1 cellular context compared by ENCODE assay signal in the genomic region with DNA sequence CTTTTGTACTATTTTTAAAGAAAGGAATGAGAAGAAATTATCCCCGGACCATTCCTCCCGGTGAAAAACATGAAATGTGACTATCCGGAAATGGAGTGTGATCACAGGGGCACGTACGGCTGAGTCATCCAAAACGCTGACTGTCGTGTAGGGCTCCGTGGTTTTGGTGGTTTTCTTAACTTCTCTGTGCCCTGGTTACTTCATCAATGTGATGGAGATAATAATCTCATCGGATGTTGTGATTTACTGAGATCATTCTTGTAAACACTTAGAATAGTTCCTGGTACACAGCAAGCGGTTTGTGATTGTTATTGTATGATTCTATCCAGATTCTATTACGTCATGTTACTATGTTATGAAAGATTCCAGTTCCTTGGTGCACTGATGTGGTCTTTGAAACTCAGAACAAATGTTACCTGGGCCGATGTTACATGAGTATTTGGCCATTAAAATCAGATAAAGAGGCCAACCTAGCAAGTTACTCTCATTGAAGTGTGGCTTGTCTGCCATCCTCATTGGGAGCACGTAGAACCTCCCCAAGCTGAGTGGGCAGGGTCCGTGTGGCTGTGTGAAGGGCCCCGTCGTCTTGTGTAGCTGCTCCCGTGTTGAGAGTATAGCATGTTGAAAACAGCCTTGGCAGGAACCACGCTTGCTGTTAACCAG.
TF ChIP-seq lines count a peak whose summit lies in the region.

No MANE protein-coding gene starts in this region.

TF ChIP-seq in K562, 482 proteins besides CTCF, POLR2A, EP300 and RAD21 (continued from another document):
- TF ChIP-seq PRDM10 (IDR thresholded peaks at IDR 0.05; ENCODE audit: partially characterized antibody): no peak
- TF ChIP-seq CEBPB (tag; IDR thresholded peaks at IDR 0.05): 0 out of 2 replicates have a peak, but pooled peaks have one; percentile 22
- TF ChIP-seq, protein P1, sequence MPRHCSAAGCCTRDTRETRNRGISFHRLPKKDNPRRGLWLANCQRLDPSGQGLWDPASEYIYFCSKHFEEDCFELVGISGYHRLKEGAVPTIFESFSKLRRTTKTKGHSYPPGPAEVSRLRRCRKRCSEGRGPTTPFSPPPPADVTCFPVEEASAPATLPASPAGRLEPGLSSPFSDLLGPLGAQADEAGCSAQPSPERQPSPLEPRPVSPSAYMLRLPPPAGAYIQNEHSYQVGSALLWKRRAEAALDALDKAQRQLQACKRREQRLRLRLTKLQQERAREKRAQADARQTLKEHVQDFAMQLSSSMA (CRISPR knock-in tag; IDR thresholded peaks at IDR 0.05): no peak
- peak; percentile 27 for TF ChIP-seq BRD9 (IDR thresholded peaks at IDR 0.05; ENCODE audit: low read depth, partially characterized antibody)
- TF ChIP-seq ZNF316 (IDR thresholded peaks at IDR 0.05): peak; percentile 75
- TF ChIP-seq KDM1A (IDR thresholded peaks at IDR 0.05): peak; percentile 36 to 54; a peak in 2 of 4 replicates
- no peak for TF ChIP-seq LCOR (CRISPR knock-in tag; IDR thresholded peaks at IDR 0.05)
- peak; percentile 57 for TF ChIP-seq GABPA (tag; conservative IDR thresholded peaks at IDR 0.05; ENCODE audit: low read depth)
- TF ChIP-seq GMEB1 (CRISPR knock-in tag; IDR thresholded peaks at IDR 0.05): no peak
- no peak for TF ChIP-seq FOXP1 (CRISPR knock-in tag; IDR thresholded peaks at IDR 0.05)
- TF ChIP-seq MCM2 (IDR thresholded peaks at IDR 0.05; ENCODE audit: low read depth): no peak
- 0 out of 2 replicates have a peak, but pooled peaks have one; percentile 36 for TF ChIP-seq BHLHE40 (IDR thresholded peaks at IDR 0.05; ENCODE audit: low read length)
- peak; percentile 80 for TF ChIP-seq C11orf30 (IDR thresholded peaks at IDR 0.05; ENCODE audit: low read depth)
- peak; percentile 32; the same call in 1 of the 2 replicates for TF ChIP-seq SMARCA4 (IDR thresholded peaks at IDR 0.05)
- TF ChIP-seq MAFG (tag; conservative IDR thresholded peaks at IDR 0.05): peak; percentile 80
- TF ChIP-seq, protein P2, sequence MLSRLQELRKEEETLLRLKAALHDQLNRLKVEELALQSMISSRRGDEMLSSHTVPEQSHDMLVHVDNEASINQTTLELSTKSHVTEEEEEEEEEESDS (CRISPR knock-in tag; IDR thresholded peaks at IDR 0.05): no peak
- peak; percentile 10; the same call in 1 of the 2 replicates for TF ChIP-seq CXXC5 (CRISPR knock-in tag; IDR thresholded peaks at IDR 0.05)
- TF ChIP-seq ZNF134 (CRISPR knock-in tag; conservative IDR thresholded peaks at IDR 0.05): no peak
- no peak for TF ChIP-seq SMARCC2 (IDR thresholded peaks at IDR 0.05; ENCODE audit: low read depth)
- TF ChIP-seq ZFP36 (IDR thresholded peaks at IDR 0.05; ENCODE audit: low read depth, low read length, partially characterized antibody): peak; percentile 84
- no peak for TF ChIP-seq SMC3 (conservative IDR thresholded peaks at IDR 0.05; ENCODE audit: insufficient read depth, low read depth, low read length)
- no peak for TF ChIP-seq E2F6 (IDR thresholded peaks at IDR 0.05; ENCODE audit: borderline replicate concordance in 1 of 2, extremely low read depth in 1 of 2, insufficient read depth in 1 of 2, insufficient read length in 1 of 2, low read depth in 1 of 2, low read length in 1 of 2, poor library complexity in 1 of 2, severe bottlenecking in 1 of 2)
- TF ChIP-seq JUND (IDR thresholded peaks at IDR 0.05; ENCODE audit: borderline replicate concordance, low read depth, low read length): peak; percentile 82
- TF ChIP-seq JUND (tag; IDR thresholded peaks at IDR 0.05; ENCODE audit: borderline replicate concordance, low read depth, low read length): peak; percentile 90
- TF ChIP-seq NONO (IDR thresholded peaks at IDR 0.05; ENCODE audit: low read depth in 2 of 2, low read length in 1 of 2): no peak
- peak; percentile 37; the same call in 1 of the 2 replicates for TF ChIP-seq ARID1B (IDR thresholded peaks at IDR 0.05)
- TF ChIP-seq ZNF224 (CRISPR knock-in tag; IDR thresholded peaks at IDR 0.05): no peak
- TF ChIP-seq RCOR1 (IDR thresholded peaks at IDR 0.05; ENCODE audit: borderline replicate concordance in 1 of 2, low read depth in 2 of 2, low read length in 2 of 2): peak in 1 of 2 experiments; percentile 62; a peak in 1 of 4 replicates
- TF ChIP-seq DDX20 (tag; IDR thresholded peaks at IDR 0.05; ENCODE audit: low read depth): no peak
- TF ChIP-seq HDAC1 (IDR thresholded peaks at IDR 0.05): no peak
- TF ChIP-seq ZNF431 (CRISPR knock-in tag; IDR thresholded peaks at IDR 0.05): no peak
- TF ChIP-seq NFE2 (IDR thresholded peaks at IDR 0.05; ENCODE audit: low read depth): peak; percentile 80
- no peak for TF ChIP-seq TBL1XR1 (IDR thresholded peaks at IDR 0.05; ENCODE audit: low read length in 2 of 2)
- TF ChIP-seq POLR2B (IDR thresholded peaks at IDR 0.05; ENCODE audit: low read depth, partially characterized antibody): no peak
- TF ChIP-seq ATF3 (IDR thresholded peaks at IDR 0.05): peak; percentile 89
- TF ChIP-seq ATF3 (CRISPR knock-in tag; conservative IDR thresholded peaks at IDR 0.05): no peak
- TF ChIP-seq BACH1 (tag; IDR thresholded peaks at IDR 0.05): peak; percentile 63; the same call in 1 of the 2 replicates
- no peak for TF ChIP-seq HMG20B (CRISPR knock-in tag; IDR thresholded peaks at IDR 0.05)
- TF ChIP-seq ATF1 (CRISPR knock-in tag; IDR thresholded peaks at IDR 0.05): no peak
- peak; percentile 59 for TF ChIP-seq ATF1 (tag; IDR thresholded peaks at IDR 0.05)
- no peak for TF ChIP-seq HMG20A (CRISPR knock-in tag; conservative IDR thresholded peaks at IDR 0.05)
